In the genomic region with DNA sequence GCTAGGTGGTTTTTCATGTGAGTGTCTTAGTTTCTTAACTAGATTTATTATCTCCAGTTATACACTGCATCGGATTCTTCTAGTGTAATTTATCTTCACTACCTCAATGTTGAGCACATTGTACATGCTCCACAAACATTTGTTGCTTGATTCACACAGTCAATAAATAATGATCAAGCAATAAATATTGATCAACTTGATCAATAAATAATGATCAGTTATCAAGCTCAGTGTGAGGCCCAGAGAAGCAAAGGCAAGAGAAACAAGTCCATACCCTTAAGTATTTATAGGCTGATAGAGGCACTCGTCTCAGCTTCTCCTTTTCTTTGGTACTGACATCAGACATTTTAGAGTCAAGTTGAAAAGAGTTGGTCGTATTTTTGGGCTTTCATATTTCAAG, we compare ENCODE assay signal across 2 cellular contexts.
TF ChIP-seq lines count a peak whose summit lies in the region.

No MANE protein-coding gene starts in this region.

TF ChIP-seq in A549, 52 proteins besides CTCF, POLR2A, EP300 and RAD21:
- TF ChIP-seq ZFP36 (IDR thresholded peaks at IDR 0.05; ENCODE audit: borderline replicate concordance, partially characterized antibody) (no peak), RARB (CRISPR knock-in tag; IDR thresholded peaks at IDR 0.05) (no peak)
- TF ChIP-seq, protein P1, sequence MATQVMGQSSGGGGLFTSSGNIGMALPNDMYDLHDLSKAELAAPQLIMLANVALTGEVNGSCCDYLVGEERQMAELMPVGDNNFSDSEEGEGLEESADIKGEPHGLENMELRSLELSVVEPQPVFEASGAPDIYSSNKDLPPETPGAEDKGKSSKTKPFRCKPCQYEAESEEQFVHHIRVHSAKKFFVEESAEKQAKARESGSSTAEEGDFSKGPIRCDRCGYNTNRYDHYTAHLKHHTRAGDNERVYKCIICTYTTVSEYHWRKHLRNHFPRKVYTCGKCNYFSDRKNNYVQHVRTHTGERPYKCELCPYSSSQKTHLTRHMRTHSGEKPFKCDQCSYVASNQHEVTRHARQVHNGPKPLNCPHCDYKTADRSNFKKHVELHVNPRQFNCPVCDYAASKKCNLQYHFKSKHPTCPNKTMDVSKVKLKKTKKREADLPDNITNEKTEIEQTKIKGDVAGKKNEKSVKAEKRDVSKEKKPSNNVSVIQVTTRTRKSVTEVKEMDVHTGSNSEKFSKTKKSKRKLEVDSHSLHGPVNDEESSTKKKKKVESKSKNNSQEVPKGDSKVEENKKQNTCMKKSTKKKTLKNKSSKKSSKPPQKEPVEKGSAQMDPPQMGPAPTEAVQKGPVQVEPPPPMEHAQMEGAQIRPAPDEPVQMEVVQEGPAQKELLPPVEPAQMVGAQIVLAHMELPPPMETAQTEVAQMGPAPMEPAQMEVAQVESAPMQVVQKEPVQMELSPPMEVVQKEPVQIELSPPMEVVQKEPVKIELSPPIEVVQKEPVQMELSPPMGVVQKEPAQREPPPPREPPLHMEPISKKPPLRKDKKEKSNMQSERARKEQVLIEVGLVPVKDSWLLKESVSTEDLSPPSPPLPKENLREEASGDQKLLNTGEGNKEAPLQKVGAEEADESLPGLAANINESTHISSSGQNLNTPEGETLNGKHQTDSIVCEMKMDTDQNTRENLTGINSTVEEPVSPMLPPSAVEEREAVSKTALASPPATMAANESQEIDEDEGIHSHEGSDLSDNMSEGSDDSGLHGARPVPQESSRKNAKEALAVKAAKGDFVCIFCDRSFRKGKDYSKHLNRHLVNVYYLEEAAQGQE (IDR thresholded peaks at IDR 0.05): no peak

TF ChIP-seq in K562, 482 proteins besides CTCF, POLR2A, EP300 and RAD21:
- TF ChIP-seq CSDE1 (IDR thresholded peaks at IDR 0.05) (no peak), NBN (IDR thresholded peaks at IDR 0.05; ENCODE audit: low read depth) (no peak), ZNF217 (CRISPR knock-in tag; IDR thresholded peaks at IDR 0.05) (no peak)
- TF ChIP-seq, protein P2, sequence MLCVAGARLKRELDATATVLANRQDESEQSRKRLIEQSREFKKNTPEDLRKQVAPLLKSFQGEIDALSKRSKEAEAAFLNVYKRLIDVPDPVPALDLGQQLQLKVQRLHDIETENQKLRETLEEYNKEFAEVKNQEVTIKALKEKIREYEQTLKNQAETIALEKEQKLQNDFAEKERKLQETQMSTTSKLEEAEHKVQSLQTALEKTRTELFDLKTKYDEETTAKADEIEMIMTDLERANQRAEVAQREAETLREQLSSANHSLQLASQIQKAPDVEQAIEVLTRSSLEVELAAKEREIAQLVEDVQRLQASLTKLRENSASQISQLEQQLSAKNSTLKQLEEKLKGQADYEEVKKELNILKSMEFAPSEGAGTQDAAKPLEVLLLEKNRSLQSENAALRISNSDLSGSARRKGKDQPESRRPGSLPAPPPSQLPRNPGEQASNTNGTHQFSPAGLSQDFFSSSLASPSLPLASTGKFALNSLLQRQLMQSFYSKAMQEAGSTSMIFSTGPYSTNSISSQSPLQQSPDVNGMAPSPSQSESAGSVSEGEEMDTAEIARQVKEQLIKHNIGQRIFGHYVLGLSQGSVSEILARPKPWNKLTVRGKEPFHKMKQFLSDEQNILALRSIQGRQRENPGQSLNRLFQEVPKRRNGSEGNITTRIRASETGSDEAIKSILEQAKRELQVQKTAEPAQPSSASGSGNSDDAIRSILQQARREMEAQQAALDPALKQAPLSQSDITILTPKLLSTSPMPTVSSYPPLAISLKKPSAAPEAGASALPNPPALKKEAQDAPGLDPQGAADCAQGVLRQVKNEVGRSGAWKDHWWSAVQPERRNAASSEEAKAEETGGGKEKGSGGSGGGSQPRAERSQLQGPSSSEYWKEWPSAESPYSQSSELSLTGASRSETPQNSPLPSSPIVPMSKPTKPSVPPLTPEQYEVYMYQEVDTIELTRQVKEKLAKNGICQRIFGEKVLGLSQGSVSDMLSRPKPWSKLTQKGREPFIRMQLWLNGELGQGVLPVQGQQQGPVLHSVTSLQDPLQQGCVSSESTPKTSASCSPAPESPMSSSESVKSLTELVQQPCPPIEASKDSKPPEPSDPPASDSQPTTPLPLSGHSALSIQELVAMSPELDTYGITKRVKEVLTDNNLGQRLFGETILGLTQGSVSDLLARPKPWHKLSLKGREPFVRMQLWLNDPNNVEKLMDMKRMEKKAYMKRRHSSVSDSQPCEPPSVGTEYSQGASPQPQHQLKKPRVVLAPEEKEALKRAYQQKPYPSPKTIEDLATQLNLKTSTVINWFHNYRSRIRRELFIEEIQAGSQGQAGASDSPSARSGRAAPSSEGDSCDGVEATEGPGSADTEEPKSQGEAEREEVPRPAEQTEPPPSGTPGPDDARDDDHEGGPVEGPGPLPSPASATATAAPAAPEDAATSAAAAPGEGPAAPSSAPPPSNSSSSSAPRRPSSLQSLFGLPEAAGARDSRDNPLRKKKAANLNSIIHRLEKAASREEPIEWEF (CRISPR knock-in tag; IDR thresholded peaks at IDR 0.05): peak; percentile 95
- TF ChIP-seq, protein P3, sequence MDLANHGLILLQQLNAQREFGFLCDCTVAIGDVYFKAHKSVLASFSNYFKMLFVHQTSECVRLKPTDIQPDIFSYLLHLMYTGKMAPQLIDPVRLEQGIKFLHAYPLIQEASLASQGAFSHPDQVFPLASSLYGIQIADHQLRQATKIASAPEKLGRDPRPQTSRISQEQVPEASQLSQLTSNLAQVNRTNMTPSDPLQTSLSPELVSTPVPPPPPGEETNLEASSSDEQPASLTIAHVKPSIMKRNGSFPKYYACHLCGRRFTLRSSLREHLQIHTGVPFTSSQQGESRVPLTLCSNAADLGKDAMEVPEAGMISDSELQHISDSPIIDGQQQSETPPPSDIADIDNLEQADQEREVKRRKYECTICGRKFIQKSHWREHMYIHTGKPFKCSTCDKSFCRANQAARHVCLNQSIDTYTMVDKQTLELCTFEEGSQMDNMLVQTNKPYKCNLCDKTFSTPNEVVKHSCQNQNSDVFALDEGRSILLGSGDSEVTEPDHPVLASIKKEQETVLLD (IDR thresholded peaks at IDR 0.05): no peak
- TF ChIP-seq, protein P4, sequence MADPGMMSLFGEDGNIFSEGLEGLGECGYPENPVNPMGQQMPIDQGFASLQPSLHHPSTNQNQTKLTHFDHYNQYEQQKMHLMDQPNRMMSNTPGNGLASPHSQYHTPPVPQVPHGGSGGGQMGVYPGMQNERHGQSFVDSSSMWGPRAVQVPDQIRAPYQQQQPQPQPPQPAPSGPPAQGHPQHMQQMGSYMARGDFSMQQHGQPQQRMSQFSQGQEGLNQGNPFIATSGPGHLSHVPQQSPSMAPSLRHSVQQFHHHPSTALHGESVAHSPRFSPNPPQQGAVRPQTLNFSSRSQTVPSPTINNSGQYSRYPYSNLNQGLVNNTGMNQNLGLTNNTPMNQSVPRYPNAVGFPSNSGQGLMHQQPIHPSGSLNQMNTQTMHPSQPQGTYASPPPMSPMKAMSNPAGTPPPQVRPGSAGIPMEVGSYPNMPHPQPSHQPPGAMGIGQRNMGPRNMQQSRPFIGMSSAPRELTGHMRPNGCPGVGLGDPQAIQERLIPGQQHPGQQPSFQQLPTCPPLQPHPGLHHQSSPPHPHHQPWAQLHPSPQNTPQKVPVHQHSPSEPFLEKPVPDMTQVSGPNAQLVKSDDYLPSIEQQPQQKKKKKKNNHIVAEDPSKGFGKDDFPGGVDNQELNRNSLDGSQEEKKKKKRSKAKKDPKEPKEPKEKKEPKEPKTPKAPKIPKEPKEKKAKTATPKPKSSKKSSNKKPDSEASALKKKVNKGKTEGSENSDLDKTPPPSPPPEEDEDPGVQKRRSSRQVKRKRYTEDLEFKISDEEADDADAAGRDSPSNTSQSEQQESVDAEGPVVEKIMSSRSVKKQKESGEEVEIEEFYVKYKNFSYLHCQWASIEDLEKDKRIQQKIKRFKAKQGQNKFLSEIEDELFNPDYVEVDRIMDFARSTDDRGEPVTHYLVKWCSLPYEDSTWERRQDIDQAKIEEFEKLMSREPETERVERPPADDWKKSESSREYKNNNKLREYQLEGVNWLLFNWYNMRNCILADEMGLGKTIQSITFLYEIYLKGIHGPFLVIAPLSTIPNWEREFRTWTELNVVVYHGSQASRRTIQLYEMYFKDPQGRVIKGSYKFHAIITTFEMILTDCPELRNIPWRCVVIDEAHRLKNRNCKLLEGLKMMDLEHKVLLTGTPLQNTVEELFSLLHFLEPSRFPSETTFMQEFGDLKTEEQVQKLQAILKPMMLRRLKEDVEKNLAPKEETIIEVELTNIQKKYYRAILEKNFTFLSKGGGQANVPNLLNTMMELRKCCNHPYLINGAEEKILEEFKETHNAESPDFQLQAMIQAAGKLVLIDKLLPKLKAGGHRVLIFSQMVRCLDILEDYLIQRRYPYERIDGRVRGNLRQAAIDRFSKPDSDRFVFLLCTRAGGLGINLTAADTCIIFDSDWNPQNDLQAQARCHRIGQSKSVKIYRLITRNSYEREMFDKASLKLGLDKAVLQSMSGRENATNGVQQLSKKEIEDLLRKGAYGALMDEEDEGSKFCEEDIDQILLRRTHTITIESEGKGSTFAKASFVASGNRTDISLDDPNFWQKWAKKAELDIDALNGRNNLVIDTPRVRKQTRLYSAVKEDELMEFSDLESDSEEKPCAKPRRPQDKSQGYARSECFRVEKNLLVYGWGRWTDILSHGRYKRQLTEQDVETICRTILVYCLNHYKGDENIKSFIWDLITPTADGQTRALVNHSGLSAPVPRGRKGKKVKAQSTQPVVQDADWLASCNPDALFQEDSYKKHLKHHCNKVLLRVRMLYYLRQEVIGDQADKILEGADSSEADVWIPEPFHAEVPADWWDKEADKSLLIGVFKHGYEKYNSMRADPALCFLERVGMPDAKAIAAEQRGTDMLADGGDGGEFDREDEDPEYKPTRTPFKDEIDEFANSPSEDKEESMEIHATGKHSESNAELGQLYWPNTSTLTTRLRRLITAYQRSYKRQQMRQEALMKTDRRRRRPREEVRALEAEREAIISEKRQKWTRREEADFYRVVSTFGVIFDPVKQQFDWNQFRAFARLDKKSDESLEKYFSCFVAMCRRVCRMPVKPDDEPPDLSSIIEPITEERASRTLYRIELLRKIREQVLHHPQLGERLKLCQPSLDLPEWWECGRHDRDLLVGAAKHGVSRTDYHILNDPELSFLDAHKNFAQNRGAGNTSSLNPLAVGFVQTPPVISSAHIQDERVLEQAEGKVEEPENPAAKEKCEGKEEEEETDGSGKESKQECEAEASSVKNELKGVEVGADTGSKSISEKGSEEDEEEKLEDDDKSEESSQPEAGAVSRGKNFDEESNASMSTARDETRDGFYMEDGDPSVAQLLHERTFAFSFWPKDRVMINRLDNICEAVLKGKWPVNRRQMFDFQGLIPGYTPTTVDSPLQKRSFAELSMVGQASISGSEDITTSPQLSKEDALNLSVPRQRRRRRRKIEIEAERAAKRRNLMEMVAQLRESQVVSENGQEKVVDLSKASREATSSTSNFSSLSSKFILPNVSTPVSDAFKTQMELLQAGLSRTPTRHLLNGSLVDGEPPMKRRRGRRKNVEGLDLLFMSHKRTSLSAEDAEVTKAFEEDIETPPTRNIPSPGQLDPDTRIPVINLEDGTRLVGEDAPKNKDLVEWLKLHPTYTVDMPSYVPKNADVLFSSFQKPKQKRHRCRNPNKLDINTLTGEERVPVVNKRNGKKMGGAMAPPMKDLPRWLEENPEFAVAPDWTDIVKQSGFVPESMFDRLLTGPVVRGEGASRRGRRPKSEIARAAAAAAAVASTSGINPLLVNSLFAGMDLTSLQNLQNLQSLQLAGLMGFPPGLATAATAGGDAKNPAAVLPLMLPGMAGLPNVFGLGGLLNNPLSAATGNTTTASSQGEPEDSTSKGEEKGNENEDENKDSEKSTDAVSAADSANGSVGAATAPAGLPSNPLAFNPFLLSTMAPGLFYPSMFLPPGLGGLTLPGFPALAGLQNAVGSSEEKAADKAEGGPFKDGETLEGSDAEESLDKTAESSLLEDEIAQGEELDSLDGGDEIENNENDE (IDR thresholded peaks at IDR 0.05; ENCODE audit: low read depth, low read length): no peak
